Comparison of ENCODE assay signal across 8 cellular contexts in the genomic region with DNA sequence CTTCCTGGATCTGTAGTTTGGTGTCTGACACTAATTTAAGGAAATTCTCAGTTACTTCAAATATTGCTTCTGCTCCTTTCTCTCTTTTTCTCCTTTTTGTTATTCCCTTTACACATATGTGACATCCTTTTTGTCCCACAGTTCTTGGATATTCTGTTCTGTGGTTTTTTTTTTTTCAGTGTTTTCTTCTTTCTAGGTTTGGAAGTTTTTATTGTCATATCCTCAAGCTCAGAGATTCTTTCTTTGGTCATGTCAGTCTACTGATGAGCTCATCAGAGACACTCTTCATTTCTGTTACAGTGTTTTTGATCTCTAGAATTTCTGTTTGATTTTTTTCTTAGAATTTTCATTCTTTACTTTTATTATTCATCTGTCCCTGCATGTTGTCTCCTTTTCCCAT.
"Had no signal": no experiment of that assay in that cellular context is flagged by ENCODE, and none has a peak within 500 bp of the region (broad histone marks: within the 10 kb centered on the region; RNA-seq: fewer than 3 reads in every experiment).

No MANE protein-coding gene starts in this region.

- DNase-seq: GDM1, GF-D8 had no signal

- ATAC-seq: GM12878 had no signal

- H3K4me3 ChIP-seq: GM12878 had no signal

- FAIRE-seq: G401.6, GM12878, GM12891, GM12892, GM18507, GM19239 had no signal
